34 cellular contexts compared by ENCODE assay signal in genomic region chr16:19152042-19152441, GRCh38. TPM values are rescaled to one million over a fixed set of nuclear protein-coding genes. Genes with fewer than 3 reads are reported as not detected.
DNase-seq lines count a peak whose midpoint lies in the region; ATAC-seq, FAIRE-seq and TF ChIP-seq lines count a peak whose summit lies in the region.
"Had no signal": no experiment of that assay in that cellular context is flagged by ENCODE, and none has a peak within 500 bp of the region (broad histone marks: within the 10 kb centered on the region; RNA-seq: fewer than 3 reads in every experiment).

No MANE protein-coding gene starts in this region.

- TF ChIP-seq CTCF in HepG2 (CRISPR knock-in tag; IDR thresholded peaks at IDR 0.05) (no peak), right lobe of liver (IDR thresholded peaks at IDR 0.05) (no peak), IMR-90 (conservative IDR thresholded peaks at IDR 0.05; ENCODE audit: low read depth, low read length) (no peak)

- POLR2A ChIA-PET in HepG2 (lab: Yijun Ruan, JAX) (no interaction called here), IMR-90 (lab: Charles Lee; ENCODE audit: unreplicated experiment) (no interaction called here)

- H3K79me1 ChIP-seq in IMR-90 (ENCODE audit: low read depth in 1 of 2, low read length in 2 of 2), result no peaks in the 10 kb centered on the region

- H3K9ac ChIP-seq in HepG2 (ENCODE audit: insufficient read depth, low read depth, low read length), result no peak overlapping the region
- no peak overlapping the region for H3K9ac ChIP-seq in IMR-90 (ENCODE audit: low read depth, low read length)
- H3K9ac ChIP-seq: BLaER1; BLaER1 treated with 17β-estradiol and CSF1 and Interleukin-3, amounts not matched to agents 10 nM and 100 nM had no signal

- H4K5ac ChIP-seq in IMR-90 (ENCODE audit: low read depth, low read length), result no peak overlapping the region

- ATAC-seq in HepG2 (no peak), right lobe of liver (no peak), IMR-90 (ENCODE audit: low read depth) (no peak)
- ATAC-seq: A549; CD8-positive, alpha-beta T cell had no signal

- no peak overlapping the region for H3K56ac ChIP-seq in IMR-90 (ENCODE audit: extremely low read depth, insufficient read depth, low read length)

- H2AFZ ChIP-seq in HepG2 (ENCODE audit: low read length) (no peak overlapping the region), IMR-90 (replicated peaks; ENCODE audit: low read length, poor library complexity) (no peak overlapping the region)

- H3K4me2 ChIP-seq in HepG2 (ENCODE audit: low read depth, low read length), result no peak overlapping the region
- no peak overlapping the region for H3K4me2 ChIP-seq in IMR-90 (ENCODE audit: low read depth, low read length)
- H3K4me2 ChIP-seq: A549; BLaER1; BLaER1 treated with 17β-estradiol and CSF1 and Interleukin-3, amounts not matched to agents 10 nM and 100 nM had no signal

- no peaks in the 10 kb centered on the region for H3K9me3 ChIP-seq in HepG2 (ENCODE audit: low read length)
- no peaks in the 10 kb centered on the region for H3K9me3 ChIP-seq in right lobe of liver
- H3K9me3 ChIP-seq in IMR-90 (ENCODE audit: control insufficient read depth, insufficient read depth, low read length), result peaks cover 8% of the 10 kb centered on the region
- H3K9me3 ChIP-seq: BE2C, Caco-2 had no signal

- H3K27ac ChIP-seq in HepG2 (ENCODE audit: extremely low read length, insufficient read depth, low read length) (no peak overlapping the region), right lobe of liver (no peak overlapping the region), IMR-90 (ENCODE audit: insufficient read depth, low read length) (no peak overlapping the region)
- H3K27ac ChIP-seq: 22Rv1; A549; BLaER1; BLaER1 treated with 17β-estradiol and CSF1 and Interleukin-3, amounts not matched to agents 10 nM and 100 nM; C4-2B had no signal

- H3K9me1 ChIP-seq in IMR-90 (ENCODE audit: insufficient read depth, low read length), result no peaks in the 10 kb centered on the region

- FAIRE-seq in HepG2 (lab: Jason Lieb, UNC), result no peak
- FAIRE-seq: A204.1, A549, D721Med had no signal

- in situ Hi-C loops in HepG2 (cut with HindIII; ENCODE audit: extremely low pct_ligation_motif_present, low pct_unique_long_range_greater_than_20kb) (no loop called here), IMR-90 (cut with MboI; ENCODE audit: low sequenced_read_pairs) (loop anchor here (10.0 kb wide), 1 partner anchor 223 kb away; no protein-coding TSS in a partner anchor)

- no peak overlapping the region for H2AK9ac ChIP-seq in IMR-90 (replicated peaks; ENCODE audit: low read depth, low read length, poor library complexity)

- H4K20me1 ChIP-seq in HepG2 (ENCODE audit: insufficient read depth, low read length) (no peaks in the 10 kb centered on the region), IMR-90 (ENCODE audit: insufficient read depth, low read length) (no peaks in the 10 kb centered on the region)
- H4K20me1 ChIP-seq: BLaER1; BLaER1 treated with 17β-estradiol and CSF1 and Interleukin-3, amounts not matched to agents 10 nM and 100 nM had no signal

- H4K91ac ChIP-seq in IMR-90 (ENCODE audit: insufficient read depth, low read depth, low read length), result no peak overlapping the region

- no peaks in the 10 kb centered on the region for H3K4me1 ChIP-seq in HepG2 (ENCODE audit: insufficient read depth, low read length)
- no peaks in the 10 kb centered on the region for H3K4me1 ChIP-seq in right lobe of liver
- no peaks in the 10 kb centered on the region for H3K4me1 ChIP-seq in IMR-90 (ENCODE audit: control insufficient read depth, insufficient read depth, low read length)
- H3K4me1 ChIP-seq: A549, BE2C, BLaER1, Caco-2 had no signal

- H2BK15ac ChIP-seq in IMR-90 (ENCODE audit: low read depth, low read length), result no peak overlapping the region

- 6% methylated on average over 1 of the region's 1 CpG for WGBS in HepG2 (ENCODE audit: low lambda C conversion rate)
- WGBS in right lobe of liver (ENCODE audit: insufficient coverage, low coverage, low lambda C conversion rate, missing lambda C conversion rate), result 62% methylated on average over 1 of the region's 1 CpG
- WGBS in IMR-90 (ENCODE audit: extremely low coverage in 2 of 2, insufficient read length in 1 of 2), 2 experiments, result no CpG with 5 or more reads among the region's 1 CpG

- H3K79me2 ChIP-seq in HepG2 (ENCODE audit: insufficient read depth, low read length), result no peaks in the 10 kb centered on the region

- BruUV-seq in HepG2 (replicated peaks; lab: Mats Ljungman, UMichigan), result no TSS peak
- no TSS peak for BruUV-seq in IMR-90 (replicated peaks; lab: Mats Ljungman, UMichigan)

- no peak overlapping the region for H3K4me3 ChIP-seq in HepG2 (replicated peaks in 1 of 3; ENCODE audit: insufficient read depth in 1 of 3, low read depth in 2 of 3, low read length in 3 of 3)
- no peak overlapping the region for H3K4me3 ChIP-seq in right lobe of liver
- no peak overlapping the region for H3K4me3 ChIP-seq in IMR-90 (ENCODE audit: insufficient read depth, low read depth, low read length)
- H3K4me3 ChIP-seq: A549; BLaER1; BLaER1 treated with 17β-estradiol and CSF1 and Interleukin-3, amounts not matched to agents 10 nM and 100 nM had no signal

- no peaks in the 10 kb centered on the region for H3K36me3 ChIP-seq in HepG2 (replicated peaks in 1 of 2; ENCODE audit: control insufficient read depth in 1 of 2, insufficient read depth in 2 of 2, low read length in 2 of 2)
- no peaks in the 10 kb centered on the region for H3K36me3 ChIP-seq in right lobe of liver
- H3K36me3 ChIP-seq in IMR-90 (ENCODE audit: control insufficient read depth, insufficient read depth, low read length), result no peaks in the 10 kb centered on the region
- H3K36me3 ChIP-seq: BE2C; BLaER1; BLaER1 treated with 17β-estradiol and CSF1 and Interleukin-3, amounts not matched to agents 10 nM and 100 nM had no signal

- TF ChIP-seq RAD21 in HepG2 (CRISPR knock-in tag; IDR thresholded peaks at IDR 0.05) (no peak), IMR-90 (IDR thresholded peaks at IDR 0.05; ENCODE audit: low read length) (no peak), Ishikawa (IDR thresholded peaks at IDR 0.05; ENCODE audit: low read depth) (no peak)

- CTCF ChIA-PET in HepG2 (lab: Yijun Ruan, JAX; ENCODE audit: low intra/inter-chr PET ratio, low total read pairs) (no interaction called here), IMR-90 (lab: Yijun Ruan, JAX) (no interaction called here)

- DNase-seq in HepG2 (ENCODE audit: low spot score) (no peak), right lobe of liver (no peak), IMR-90 (no peak), GM19240 (ENCODE audit: insufficient read length, low spot score) (no peak)
- no peak for DNase-seq in activated CD4-positive, CD25-positive, alpha-beta regulatory T cell (lab: John Stamatoyannopoulos, UW)
- DNase-seq: 8988T; ACHN; AML-193; BE2C; C1 segment of cervical spinal cord; Caco-2; Calu3; CD4-positive, alpha-beta memory T cell; CD4-positive, alpha-beta T cell; CD4-positive, CD25-positive, alpha-beta regulatory T cell; CD8-positive, alpha-beta memory T cell; CD8-positive, alpha-beta T cell; COR-L47; DMS 273 treated with DMSO at 0.1 percent for 48 hours; DMS153; DMS53; DMS79; DMS79 treated with DMSO at 0.1 percent for 48 hours; DND-41; EL had no signal

- intact Hi-C loops in HepG2 (cut with micrococcal nuclease; ENCODE audit: unreplicated experiment) (no loop called here), right lobe of liver (cut with DNase I) (no loop called here), IMR-90 (cut with micrococcal nuclease) (no loop called here)

- H4K8ac ChIP-seq in IMR-90 (ENCODE audit: low read depth in 2 of 2, low read length in 2 of 2), result no peak overlapping the region

- H2AK5ac ChIP-seq in IMR-90 (ENCODE audit: low read depth, low read length), result no peak overlapping the region

- no peak overlapping the region for H3K23ac ChIP-seq in IMR-90 (ENCODE audit: low read depth, low read length)

- H3K4ac ChIP-seq in IMR-90 (ENCODE audit: low read depth, low read length), result no peak overlapping the region

- no peak overlapping the region for H3K14ac ChIP-seq in IMR-90 (replicated peaks; ENCODE audit: low read depth, low read length)

- no peak overlapping the region for H2BK120ac ChIP-seq in IMR-90 (ENCODE audit: low read depth, low read length)

- H3K27me3 ChIP-seq in HepG2 (ENCODE audit: control insufficient read depth in 1 of 2, insufficient read depth in 2 of 2, low read length in 2 of 2) (peaks cover 2 to 7% of the 10 kb centered on the region in 2 experiments; a peak in 2 of 5 replicates), right lobe of liver (no peaks in the 10 kb centered on the region), IMR-90 (ENCODE audit: control insufficient read depth, insufficient read depth, low read length) (peaks cover 18% of the 10 kb centered on the region)
- H3K27me3 ChIP-seq: BE2C; BLaER1; BLaER1 treated with 17β-estradiol and CSF1 and Interleukin-3, amounts not matched to agents 10 nM and 100 nM had no signal

- H3K18ac ChIP-seq in IMR-90 (ENCODE audit: low read depth, low read length), result no peak overlapping the region

- H2BK20ac ChIP-seq in IMR-90 (ENCODE audit: low read depth, low read length), result no peak overlapping the region

- H2BK5ac ChIP-seq in IMR-90 (ENCODE audit: low read depth, low read length, poor library complexity, severe bottlenecking), result no peak overlapping the region

- dilution Hi-C loops in IMR-90 (cut with HindIII; ENCODE audit: low sequenced_read_pairs, unreplicated experiment), result no loop called here

- TF ChIP-seq EP300 in HepG2 (IDR thresholded peaks at IDR 0.05; ENCODE audit: low read depth in 2 of 2, low read length in 2 of 2) (no peak), HepG2 (CRISPR knock-in tag; IDR thresholded peaks at IDR 0.05; ENCODE audit: borderline replicate concordance) (no peak), Ishikawa (IDR thresholded peaks at IDR 0.05; ENCODE audit: borderline replicate concordance) (no peak)

- no peak for TF ChIP-seq POLR2A in HepG2 (IDR thresholded peaks at IDR 0.05; ENCODE audit: insufficient read depth in 1 of 2, low read depth in 2 of 2, low read length in 2 of 2)
- no peak for TF ChIP-seq POLR2A in right lobe of liver (IDR thresholded peaks at IDR 0.05)
- no peak for TF ChIP-seq POLR2A in IMR-90 (IDR thresholded peaks at IDR 0.05; ENCODE audit: low read depth, low read length)

RNA-seq across cellular contexts. Expression of gene SYT17, which starts 16.0 kb away (rescaled TPM):
- total RNA-seq in HepG2 (2016; rRNA removed; fragmentation: Illumina TruSeq; extraction: Trizol), result 0.14 TPM in 1 of 2 replicates, not detected in the other
- not detected in 2 replicates for total RNA-seq in HepG2 (2016; cell fraction: cytosol; rRNA removed; fragmentation: Illumina TruSeq; extraction: Trizol; ENCODE audit: low read depth)
- not detected in 2 replicates for total RNA-seq in HepG2 (2016; cell fraction: insoluble cytoplasmic fraction; rRNA removed; fragmentation: Illumina TruSeq; extraction: Trizol)
- total RNA-seq in HepG2 (2016; cell fraction: membrane; rRNA removed; fragmentation: Illumina TruSeq; extraction: Trizol), result not detected in 2 replicates
- 0.34 TPM in 1 of 2 replicates, not detected in the other for total RNA-seq in HepG2 (2016; cell fraction: nucleus; rRNA removed; fragmentation: Illumina TruSeq; extraction: Trizol)
- polyA plus RNA-seq in HepG2 (2011; rRNA removed), result 0.44 and 0.85 TPM in 2 replicates
- polyA plus RNA-seq in HepG2 (2011; cell fraction: cytosol; rRNA removed), result 0.12 and 0.22 TPM in 2 replicates
- 0.50 and 1.0 TPM in 2 replicates for polyA plus RNA-seq in HepG2 (2011; cell fraction: nucleus; rRNA removed)
- polyA plus RNA-seq in HepG2 (2012), result 0.07 TPM in 1 of 2 replicates, not detected in the other
- 0.08 TPM in 1 of 2 replicates, not detected in the other for polyA plus RNA-seq in HepG2 (2016; cell fraction: cytosol; fragmentation: Illumina TruSeq; extraction: Trizol; ENCODE audit: low read depth)
- not detected in 2 replicates for polyA plus RNA-seq in HepG2 (2016; cell fraction: insoluble cytoplasmic fraction; fragmentation: Illumina TruSeq; extraction: Trizol; ENCODE audit: low read depth)
- 0.16 TPM in 1 of 2 replicates, not detected in the other for polyA plus RNA-seq in HepG2 (2016; cell fraction: membrane; fragmentation: Illumina TruSeq; extraction: Trizol; ENCODE audit: low read depth)
- 0.67 TPM in 1 of 2 replicates, not detected in the other for polyA plus RNA-seq in HepG2 (2016; cell fraction: nucleus; fragmentation: Illumina TruSeq; extraction: Trizol; ENCODE audit: insufficient read depth, low read depth)
- polyA minus RNA-seq in HepG2 (2011; rRNA and poly(A)+ RNA removed; ENCODE audit: low replicate concordance), result 0.56 and 0.72 TPM in 2 replicates
- polyA minus RNA-seq in HepG2 (2011; cell fraction: cytosol; rRNA and poly(A)+ RNA removed), result not detected in 2 replicates
- 0.13 and 1.1 TPM in 2 replicates for polyA minus RNA-seq in HepG2 (2011; cell fraction: nucleus; rRNA and poly(A)+ RNA removed)
- 10 to 100 TPM in 3 of 6 experiments, 1 to 10 TPM in 3; 8.2 to 14.1 (median 9.5) TPM for total RNA-seq in right lobe of liver
- total RNA-seq in IMR-90 (2012; rRNA removed), result not detected in 2 replicates
- not detected in 2 replicates for polyA plus RNA-seq in IMR-90 (2012; rRNA removed)
- polyA plus RNA-seq in IMR-90 (2012; cell fraction: cytosol; rRNA removed), result 0.05 and 0.57 TPM in 2 replicates
- 0.22 and 0.24 TPM in 2 replicates for polyA plus RNA-seq in IMR-90 (2012; cell fraction: nucleus; rRNA removed; ENCODE audit: low replicate concordance)
- total RNA-seq: CD4-positive, alpha-beta memory T cell; CD4-positive, alpha-beta T cell; CD4-positive, CD25-positive, alpha-beta regulatory T cell; CD8-positive, alpha-beta memory T cell; CD8-positive, alpha-beta T cell had no signal
- polyA plus RNA-seq: BJ; CD4-positive, alpha-beta memory T cell; CD8-positive, alpha-beta memory T cell had no signal

RNA-seq across cellular contexts. Expression of gene ITPRIPL2, which starts 38.3 kb away (rescaled TPM):
- total RNA-seq in HepG2 (2016; rRNA removed; fragmentation: Illumina TruSeq; extraction: Trizol) (11.7 and 12.6 TPM in 2 replicates), right lobe of liver (10 to 100 TPM; 12.2 to 23.5 (median 17.7) TPM), IMR-90 (2012; rRNA removed) (11.1 and 15.0 TPM in 2 replicates)
- 1.3 and 1.4 TPM in 2 replicates for total RNA-seq in HepG2 (2016; cell fraction: cytosol; rRNA removed; fragmentation: Illumina TruSeq; extraction: Trizol; ENCODE audit: low read depth)
- 9.9 and 12.5 TPM in 2 replicates for total RNA-seq in HepG2 (2016; cell fraction: insoluble cytoplasmic fraction; rRNA removed; fragmentation: Illumina TruSeq; extraction: Trizol)
- total RNA-seq in HepG2 (2016; cell fraction: membrane; rRNA removed; fragmentation: Illumina TruSeq; extraction: Trizol), result 6.5 and 6.9 TPM in 2 replicates
- 12.3 and 13.3 TPM in 2 replicates for total RNA-seq in HepG2 (2016; cell fraction: nucleus; rRNA removed; fragmentation: Illumina TruSeq; extraction: Trizol)
- polyA plus RNA-seq in HepG2 (2011; rRNA removed) (5.9 and 7.6 TPM in 2 replicates), IMR-90 (2012; rRNA removed) (9.2 and 10.1 TPM in 2 replicates)
- polyA plus RNA-seq in HepG2 (2011; cell fraction: cytosol; rRNA removed), result 5.4 and 6.5 TPM in 2 replicates
- polyA plus RNA-seq in HepG2 (2011; cell fraction: nucleus; rRNA removed), result 13.1 and 13.2 TPM in 2 replicates
- polyA plus RNA-seq in HepG2 (2012), result 4.2 and 5.8 TPM in 2 replicates
- 0.55 and 0.58 TPM in 2 replicates for polyA plus RNA-seq in HepG2 (2016; cell fraction: cytosol; fragmentation: Illumina TruSeq; extraction: Trizol; ENCODE audit: low read depth)
- polyA plus RNA-seq in HepG2 (2016; cell fraction: insoluble cytoplasmic fraction; fragmentation: Illumina TruSeq; extraction: Trizol; ENCODE audit: low read depth), result 4.7 and 5.5 TPM in 2 replicates
- polyA plus RNA-seq in HepG2 (2016; cell fraction: membrane; fragmentation: Illumina TruSeq; extraction: Trizol; ENCODE audit: low read depth), result 1.4 and 1.5 TPM in 2 replicates
- 10.7 and 12.0 TPM in 2 replicates for polyA plus RNA-seq in HepG2 (2016; cell fraction: nucleus; fragmentation: Illumina TruSeq; extraction: Trizol; ENCODE audit: insufficient read depth, low read depth)
- 13.8 and 32.7 TPM in 2 replicates for polyA minus RNA-seq in HepG2 (2011; rRNA and poly(A)+ RNA removed; ENCODE audit: low replicate concordance)
- polyA minus RNA-seq in HepG2 (2011; cell fraction: cytosol; rRNA and poly(A)+ RNA removed), result 17.7 TPM in 2 replicates
- 13.6 and 16.7 TPM in 2 replicates for polyA minus RNA-seq in HepG2 (2011; cell fraction: nucleus; rRNA and poly(A)+ RNA removed)
- polyA plus RNA-seq in IMR-90 (2012; cell fraction: cytosol; rRNA removed), result 5.2 and 16.1 TPM in 2 replicates
- 6.1 and 13.7 TPM in 2 replicates for polyA plus RNA-seq in IMR-90 (2012; cell fraction: nucleus; rRNA removed; ENCODE audit: low replicate concordance)
